In the genomic region with DNA sequence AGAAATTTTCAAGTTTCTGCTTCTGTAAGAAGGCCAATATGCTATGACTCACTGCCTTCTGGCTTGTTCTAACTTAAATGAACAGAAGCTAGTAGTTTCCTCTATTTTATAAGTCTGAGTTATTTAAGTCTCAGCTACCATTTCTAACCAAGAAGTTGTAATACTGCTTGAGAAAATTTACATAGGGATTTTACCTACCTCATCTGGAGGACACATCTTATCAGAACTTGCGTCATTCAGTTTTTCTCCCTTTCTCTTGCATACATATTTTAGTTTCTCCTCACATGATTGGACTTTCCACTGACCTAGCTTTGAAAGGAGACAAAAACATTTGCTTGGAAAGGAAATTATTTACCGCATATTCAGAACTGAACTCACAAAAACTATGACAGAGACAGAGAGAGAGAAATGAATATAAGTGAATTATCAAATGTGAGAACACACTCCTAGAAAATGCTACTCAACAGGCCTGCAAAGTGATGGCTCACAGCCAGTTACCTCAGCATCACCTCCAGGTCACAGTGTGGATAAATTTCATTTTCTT, we compare ENCODE assay signal across 9 cellular contexts. TPM values are rescaled to one million over a fixed set of nuclear protein-coding genes. Genes with fewer than 3 reads are reported as not detected.
A peak's percentile ranks its signal among the peaks of the same experiment; 100 is the strongest.
DNase-seq lines count a peak whose midpoint lies in the region; ATAC-seq, FAIRE-seq and TF ChIP-seq lines count a peak whose summit lies in the region.
"Had no signal": no experiment of that assay in that cellular context is flagged by ENCODE, and none has a peak within 500 bp of the region (broad histone marks: within the 10 kb centered on the region; RNA-seq: fewer than 3 reads in every experiment).

No MANE protein-coding gene starts in this region.

- no peak overlapping the region for H3K4ac ChIP-seq in neuronal stem cell (ENCODE audit: low read length)

- H4K91ac ChIP-seq in neuronal stem cell (ENCODE audit: low read depth, low read length, poor library complexity) = no peak overlapping the region

- WGBS in neuronal stem cell (ENCODE audit: extremely low coverage in 2 of 2, insufficient read length in 2 of 2, insufficient replicate concordance in 1 of 2), 2 donors = no CpG with 5 or more reads among the region's 2 CpGs

- peak; percentile 60 for DNase-seq in activated CD4-positive, alpha-beta T cell treated with anti-CD3 and anti-CD28 coated beads for 48 hours
- no peak for DNase-seq in activated CD4-positive, alpha-beta T cell treated with anti-CD3 and anti-CD28 coated beads, Interleukin-2, amount 50 U/mL, for 4 hours
- no peak for DNase-seq in activated B cell treated with CpG ODN at 0.5 μM for 24 hours
- peak; percentile 13 for DNase-seq in stimulated activated CD4-positive, alpha-beta T cell treated with anti-CD3 and anti-CD28 coated beads, Interleukin-4, amount 100 ng/mL, for 1 hour
- DNase-seq in neuronal stem cell (ENCODE audit: low spot score) = no peak
- no peak for DNase-seq in frontal cortex (ENCODE audit: low spot score in 2 of 2)
- DNase-seq in NCI-H2107 treated with DMSO at 0.1 percent for 48 hours (lab: John Stamatoyannopoulos, UW; ENCODE audit: unreplicated experiment) = no peak
- DNase-seq: activated gamma-delta T cell had no signal

- no peak overlapping the region for H3K18ac ChIP-seq in neuronal stem cell (ENCODE audit: low read length)

- no peak for TF ChIP-seq CTCF in activated B cell treated with CpG ODN at 0.5 μM for 24 hours (IDR thresholded peaks at IDR 0.05)

- peaks cover 0 to 3% (median 0%) of the 10 kb centered on the region in 3 experiments for H3K27me3 ChIP-seq in neuronal stem cell (ENCODE audit: control insufficient read depth in 3 of 3, insufficient read depth in 3 of 3, low read depth in 1 of 3, low read length in 3 of 3)

- peak; percentile 87 for ATAC-seq in HG02798 (IDR thresholded peaks at IDR 0.05; ENCODE audit: poor library complexity, unreplicated experiment)
- ATAC-seq in activated B cell treated with CpG ODN at 0.5 μM for 24 hours (ENCODE audit: low read depth) = peak; percentile 88

- H2AFZ ChIP-seq in neuronal stem cell (ENCODE audit: low read length) = no peak overlapping the region

- H3K14ac ChIP-seq in neuronal stem cell (ENCODE audit: low read length) = no peak overlapping the region

- no peak overlapping the region for H3K4me2 ChIP-seq in neuronal stem cell (ENCODE audit: insufficient read depth, low read length, poor library complexity, severe bottlenecking)

- intact Hi-C loops in activated B cell treated with CpG ODN at 0.5 μM for 24 hours (cut with micrococcal nuclease) = loop anchor here (1.0 to 10.0 kb wide), 9 partner anchors 12 to 594 kb away; partner anchors contain the start of genes ITGB6, LY75, MARCHF7 and WDSUB1

- no peak overlapping the region for H4K8ac ChIP-seq in neuronal stem cell (ENCODE audit: low read depth, low read length)

- H3K4me1 ChIP-seq in neuronal stem cell (ENCODE audit: control insufficient read depth in 2 of 2, insufficient read depth in 1 of 2, low read depth in 1 of 2, low read length in 2 of 2) = peaks cover 0 to 2% of the 10 kb centered on the region in 2 donors

- no peak overlapping the region for H2BK120ac ChIP-seq in neuronal stem cell (ENCODE audit: low read depth, low read length)

- POLR2A ChIA-PET in activated B cell treated with CpG ODN at 0.5 μM for 24 hours (lab: Charles Lee) = interaction anchor here (0.6 to 1.6 kb wide), 12 partner anchors 11 to 167 kb away, joined by 3 to 35 read pairs (median 4); partner anchors contain the start of genes LY75 and MARCHF7

- peaks cover 83% of the 10 kb centered on the region for H3K36me3 Mint-ChIP-seq in activated B cell treated with CpG ODN at 0.5 μM for 24 hours (ENCODE audit: low read depth)

- CTCF ChIA-PET in activated B cell treated with CpG ODN at 0.5 μM for 24 hours (lab: Charles Lee) = interaction anchor here (0.9 to 1.2 kb wide), 3 partner anchors 13 to 41 kb away, joined by 3 to 6 read pairs (median 3); no protein-coding TSS in a partner anchor

- no peak overlapping the region for H3K9ac ChIP-seq in neuronal stem cell (ENCODE audit: low read depth, low read length, poor library complexity)

- no peaks in the 10 kb centered on the region for H3K36me3 ChIP-seq in neuronal stem cell (replicated peaks in 1 of 2; ENCODE audit: control insufficient read depth in 2 of 2, insufficient read depth in 2 of 2, low read length in 2 of 2)

- H3K4me3 Mint-ChIP-seq in activated B cell treated with CpG ODN at 0.5 μM for 24 hours = peak overlapping the region; percentile 46

- no peak overlapping the region for H3K4me3 ChIP-seq in neuronal stem cell (ENCODE audit: low read length in 2 of 2)

- no peaks in the 10 kb centered on the region for H3K9me3 ChIP-seq in neuronal stem cell (replicated peaks in 1 of 2; ENCODE audit: control insufficient read depth in 2 of 2, insufficient read depth in 1 of 2, low read depth in 1 of 2, low read length in 2 of 2)

- H3K79me1 ChIP-seq in neuronal stem cell (ENCODE audit: low read depth, low read length) = no peaks in the 10 kb centered on the region

- no peak overlapping the region for H3K27ac ChIP-seq in neuronal stem cell (replicated peaks; ENCODE audit: low read length)

- H2BK12ac ChIP-seq in neuronal stem cell (ENCODE audit: low read length) = no peak overlapping the region

- H2BK5ac ChIP-seq in neuronal stem cell (ENCODE audit: low read length) = no peak overlapping the region

- no peak overlapping the region for H3K23ac ChIP-seq in neuronal stem cell (ENCODE audit: low read depth, low read length, poor library complexity)

- H3K4me1 Mint-ChIP-seq in activated B cell treated with CpG ODN at 0.5 μM for 24 hours = peaks cover 45% of the 10 kb centered on the region

- no peaks in the 10 kb centered on the region for H3K27me3 Mint-ChIP-seq in activated B cell treated with CpG ODN at 0.5 μM for 24 hours

- no peak overlapping the region for H2BK15ac ChIP-seq in neuronal stem cell (ENCODE audit: low read length)

- no peak for FAIRE-seq in frontal cortex (lab: Jason Lieb, UNC)

- no peak overlapping the region for H2AK5ac ChIP-seq in neuronal stem cell (ENCODE audit: low read depth, low read length)

- H3K27ac Mint-ChIP-seq in activated B cell treated with CpG ODN at 0.5 μM for 24 hours = peak overlapping the region; percentile 91

- H3K9me3 Mint-ChIP-seq in activated B cell treated with CpG ODN at 0.5 μM for 24 hours = no peaks in the 10 kb centered on the region

RNA-seq across cellular contexts. Expression of gene LY75, which starts 25.4 kb away (rescaled TPM):
- total RNA-seq in activated B cell treated with CpG ODN at 0.5 μM for 24 hours = 99.5 and 107 TPM in 2 replicates
- polyA plus RNA-seq in neuronal stem cell (2013, experiment 1 of 2) = 0.06 TPM
- 0.10 TPM for polyA plus RNA-seq in neuronal stem cell (2013, experiment 2 of 2)
- total RNA-seq in frontal cortex = 1.2 TPM

Comparison
In these comparisons a context has a peak if more than half of its experiments do, and no peak if none do; other contexts are left out.
1. DNase-seq: peak in activated CD4-positive, alpha-beta T cell treated with anti-CD3 and anti-CD28 coated beads for 48 hours (single experiment) and stimulated activated CD4-positive, alpha-beta T cell treated with anti-CD3 and anti-CD28 coated beads, Interleukin-4, amount 100 ng/mL, for 1 hour (single experiment); none in activated CD4-positive, alpha-beta T cell treated with anti-CD3 and anti-CD28 coated beads, Interleukin-2, amount 50 U/mL, for 4 hours (0 of 2), activated B cell treated with CpG ODN at 0.5 μM for 24 hours (single experiment), neuronal stem cell (single experiment), frontal cortex (0 of 2) and NCI-H2107 treated with DMSO at 0.1 percent for 48 hours (single experiment).
2. RNA of gene LY75, which starts 25.4 kb away (total RNA-seq): 99.5 to 107 TPM in activated B cell treated with CpG ODN at 0.5 μM for 24 hours; 1.2 TPM in frontal cortex (single experiment); every median in the first group is over 10 times any median in the second.